In the genomic region with DNA sequence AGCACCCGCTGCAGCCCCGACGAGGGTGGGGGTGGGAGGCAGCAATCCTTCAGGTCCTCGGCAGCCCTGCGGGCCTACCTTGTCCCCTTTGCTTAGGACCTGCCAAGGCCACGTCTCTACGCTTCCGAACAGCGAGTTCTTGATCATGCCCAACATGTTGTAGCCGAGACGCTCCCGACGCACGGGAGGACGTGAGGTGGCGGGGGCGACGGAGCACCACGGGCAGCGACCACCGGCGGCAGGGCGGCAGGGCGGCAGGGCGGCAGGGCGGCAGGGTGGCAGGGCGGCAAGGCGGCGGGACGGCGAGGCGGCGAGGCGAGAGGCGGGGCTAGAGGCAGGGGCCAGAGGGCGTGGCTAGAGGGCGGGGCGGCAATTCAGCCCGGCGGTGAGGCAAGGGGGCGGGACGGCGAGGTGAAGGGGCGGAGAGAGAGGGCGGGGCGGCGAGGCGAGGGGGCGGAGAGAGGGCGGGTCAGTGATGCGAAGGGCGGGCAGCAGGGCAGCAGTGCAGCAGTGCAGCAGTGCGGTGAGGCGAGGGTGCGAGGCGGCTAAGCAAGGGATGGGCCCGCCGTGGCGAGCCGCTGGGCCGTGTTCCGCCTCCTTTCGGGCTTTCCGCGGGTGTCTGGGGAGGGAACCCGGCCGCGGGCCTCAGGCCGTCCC, we compare ENCODE assay signal across 8 cellular contexts. TPM values are rescaled to one million over a fixed set of nuclear protein-coding genes. Genes with fewer than 3 reads are reported as not detected.
DNase-seq lines count a peak whose midpoint lies in the region; ATAC-seq and TF ChIP-seq lines count a peak whose summit lies in the region.

A gene with protein sequence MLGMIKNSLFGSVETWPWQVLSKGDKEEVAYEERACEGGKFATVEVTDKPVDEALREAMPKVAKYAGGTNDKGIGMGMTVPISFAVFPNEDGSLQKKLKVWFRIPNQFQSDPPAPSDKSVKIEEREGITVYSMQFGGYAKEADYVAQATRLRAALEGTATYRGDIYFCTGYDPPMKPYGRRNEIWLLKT (minus strand): TSS at position 307 of the 657 bp plus-strand sequence. CDS start 151 bp downstream, at position 156.

- peak; percentile 87 for DNase-seq in A673 (ENCODE audit: low spot score)
- DNase-seq in NCI-H226 = peak; percentile 65
- DNase-seq in caudate nucleus (lab: John Stamatoyannopoulos, UW) = peak; percentile 43 to 99 (median 95)
- peak; percentile 75 for DNase-seq in inferior parietal cortex (ENCODE audit: extremely low spot score)
- DNase-seq in spleen = peak; percentile 100

- no peaks in the 10 kb centered on the region for H3K9me3 ChIP-seq in A673 (ENCODE audit: low read depth, low read length, poor library complexity, severe bottlenecking)
- no peaks in the 10 kb centered on the region for H3K9me3 ChIP-seq in spleen

- H3K36me3 ChIP-seq in A673 (ENCODE audit: insufficient read depth, low read length, poor library complexity, severe bottlenecking) = no peaks in the 10 kb centered on the region
- no peaks in the 10 kb centered on the region for H3K36me3 ChIP-seq in spleen

- BruUV-seq in A673 (replicated peaks; lab: Mats Ljungman, UMichigan) = no TSS peak

- peak within 1 kb of the TSS; percentile 78 for H3K27ac ChIP-seq in A673 (ENCODE audit: low read depth, low read length, poor library complexity, severe bottlenecking)
- H3K27ac ChIP-seq in caudate nucleus (ENCODE audit: low read depth, low read length) = peak within 1 kb of the TSS; percentile 91
- peak within 1 kb of the TSS; percentile 84 to 96 (median 94) for H3K27ac ChIP-seq in spleen

- CTCF ChIA-PET in A673 (lab: Charles Lee) = interaction anchor here (0.8 kb wide), 1 partner anchor 212 kb away, joined by 4 read pairs; no protein-coding TSS in a partner anchor

- TF ChIP-seq CTCF in A673 (conservative IDR thresholded peaks at IDR 0.05; ENCODE audit: low read depth, low read length) = no peak
- peak in 1 of 11 experiments; percentile 22 for TF ChIP-seq CTCF in spleen (IDR thresholded peaks at IDR 0.05 in 8 of 11, conservative IDR thresholded peaks at IDR 0.05 in 3 of 11)

- H3K27me3 ChIP-seq in A673 (replicated peaks; ENCODE audit: insufficient read depth, low read depth, low read length, poor library complexity) (no peaks in the 10 kb centered on the region), spleen (replicated peaks in 1 of 7) (no peaks in the 10 kb centered on the region)

- POLR2A ChIA-PET in A673 (lab: Charles Lee; ENCODE audit: low non-redundant PET) = interaction anchor here (0.6 kb wide), 1 partner anchor 194 kb away, joined by 5 read pairs; no protein-coding TSS in a partner anchor

- 0 to 2% (median 1%) methylated on average over 17 to 69 of the region's 69 CpGs for WGBS in spleen, 5 donors

- intact Hi-C loops in A673 (cut with micrococcal nuclease; ENCODE audit: unreplicated experiment) (loop anchor here (2.0 kb wide), 1 partner anchor 99 kb away; no protein-coding TSS in a partner anchor), spleen (cut with DNase I; ENCODE audit: low total_unique reads) (no loop called here)

- ATAC-seq in GM18909 (IDR thresholded peaks at IDR 0.05; ENCODE audit: poor library complexity, unreplicated experiment) (peak; percentile 81), HG03196 (IDR thresholded peaks at IDR 0.05; ENCODE audit: unreplicated experiment) (peak; percentile 78)
- peak; percentile 87 to 90 for ATAC-seq in activated CD4-positive, CD25-positive, alpha-beta regulatory T cell treated with anti-CD3 and anti-CD28 coated beads, Interleukin-2, amount 50 U/mL, for 24 hours

- no peaks in the 10 kb centered on the region for H3K4me1 ChIP-seq in A673 (ENCODE audit: insufficient read depth, low read length, poor library complexity, severe bottlenecking)
- H3K4me1 ChIP-seq in spleen = peaks cover 20 to 70% (median 52%) of the 10 kb centered on the region in 6 donors

- H3K4me3 ChIP-seq in A673 (ENCODE audit: low read depth, low read length, poor library complexity, severe bottlenecking) (peak within 1 kb of the TSS; percentile 84), spleen (peak within 1 kb of the TSS; percentile 57 to 79 (median 70))

- peak in 2 of 3 donors; percentile 35 to 83 for TF ChIP-seq POLR2A in spleen (IDR thresholded peaks at IDR 0.05)

RNA-seq across cellular contexts. Expression of the gene that starts here (rescaled TPM):
- total RNA-seq in A673 (2021) (26.7 and 28.1 TPM in 2 replicates), spleen (10 to 100 TPM; 44.4 to 77.2 (median 60.7) TPM)
- 10 to 100 TPM; 25.1 to 79.4 (median 54.6) TPM for polyA plus RNA-seq in spleen

Comparison
In these comparisons a context has a peak if more than half of its experiments do, and no peak if none do; other contexts are left out.
1. Peak in every context shown above with its lines: DNase-seq, ATAC-seq, H3K4me3 ChIP-seq and H3K27ac ChIP-seq.